ENCODE assay signal across 8 cellular contexts in genomic region chr1:74731399-74732052, GRCh38. TPM values are rescaled to one million over a fixed set of nuclear protein-coding genes. Genes with fewer than 3 reads are reported as not detected.
DNase-seq lines count a peak whose midpoint lies in the region; ATAC-seq and TF ChIP-seq lines count a peak whose summit lies in the region.

No MANE protein-coding gene starts in this region.

- H3K36me3 ChIP-seq in OCI-LY1 (ENCODE audit: insufficient read depth, low read length) (peaks cover 8% of the 10 kb centered on the region), thoracic aorta (no peaks in the 10 kb centered on the region)

- TF ChIP-seq CTCF in OCI-LY1 (IDR thresholded peaks at IDR 0.05; ENCODE audit: low read length) (no peak), thoracic aorta (IDR thresholded peaks at IDR 0.05) (no peak)

- no peaks in the 10 kb centered on the region for H3K79me2 ChIP-seq in OCI-LY1 (ENCODE audit: insufficient read depth, low read length)

- H3F3A ChIP-seq in OCI-LY1 (ENCODE audit: insufficient read depth, low read length) = peaks cover 4% of the 10 kb centered on the region; the same call in 1 of the 2 replicates

- ATAC-seq in GM21423 (IDR thresholded peaks at IDR 0.05; ENCODE audit: unreplicated experiment) = peak; percentile 38
- ATAC-seq in thoracic aorta (ENCODE audit: insufficient number of reproducible peaks, low FRiP score, low read depth) = no peak
- ATAC-seq in HG03045 (IDR thresholded peaks at IDR 0.05; ENCODE audit: unreplicated experiment) = no peak

- H3K4me3 ChIP-seq in OCI-LY1 (ENCODE audit: low read depth, low read length, poor library complexity, severe bottlenecking) = peak overlapping the region; percentile 17
- peak overlapping the region; percentile 83 for H3K4me3 ChIP-seq in thoracic aorta

- H3K27me3 ChIP-seq in OCI-LY1 (ENCODE audit: insufficient read depth, low read length) (no peaks in the 10 kb centered on the region), thoracic aorta (replicated peaks; ENCODE audit: insufficient read depth) (no peaks in the 10 kb centered on the region)

- H3K4me1 ChIP-seq in OCI-LY1 (ENCODE audit: insufficient read depth, low read length, severe bottlenecking) (peaks cover 22% of the 10 kb centered on the region), thoracic aorta (ENCODE audit: control insufficient read depth in 1 of 2, low read depth in 2 of 2) (peaks cover 32 to 36% of the 10 kb centered on the region in 2 donors)

- H3K4me2 ChIP-seq in OCI-LY1 (ENCODE audit: low read length) = no peak overlapping the region; the same call in 1 of the 2 replicates

- H2AFZ ChIP-seq in OCI-LY1 (ENCODE audit: low read length) = no peak overlapping the region

- DNase-seq in CMK (ENCODE audit: low read depth) (peak; percentile 59), glomerular visceral epithelial cell (ENCODE audit: extremely low spot score) (peak; percentile 83), thoracic aorta (ENCODE audit: low spot score) (no peak), anterior cingulate cortex (lab: John Stamatoyannopoulos, UW) (no peak), DMS153 treated with DMSO at 0.1 percent for 48 hours (lab: John Stamatoyannopoulos, UW; ENCODE audit: unreplicated experiment) (no peak)

- H3K9me3 ChIP-seq in OCI-LY1 (ENCODE audit: low read length) (no peaks in the 10 kb centered on the region), thoracic aorta (no peaks in the 10 kb centered on the region)

- no peaks in the 10 kb centered on the region for H4K20me1 ChIP-seq in OCI-LY1 (ENCODE audit: insufficient read depth, low read length)

- H3K9ac ChIP-seq in OCI-LY1 (ENCODE audit: low read length) = no peak overlapping the region

- H3K27ac ChIP-seq in OCI-LY1 (ENCODE audit: low read depth, low read length, poor library complexity, severe bottlenecking) = no peak overlapping the region
- H3K27ac ChIP-seq in thoracic aorta = no peak overlapping the region

- H3K9me2 ChIP-seq in OCI-LY1 (ENCODE audit: low read depth, low read length) = no peaks in the 10 kb centered on the region

RNA-seq across cellular contexts. Expression of gene CRYZ, which starts 1.3 kb away (rescaled TPM):
- 10 to 100 TPM; 12.6 to 36.0 TPM for total RNA-seq in thoracic aorta

RNA-seq across cellular contexts. Expression of gene TYW3, which starts 1.4 kb away (rescaled TPM):
- total RNA-seq in thoracic aorta = 10 to 100 TPM; 13.3 to 16.4 TPM

RNA-seq across cellular contexts. Expression of gene ERICH3, which starts 57.9 kb away (rescaled TPM):
- not detected for total RNA-seq in thoracic aorta

Comparison
In these comparisons a context has a peak if more than half of its experiments do, and no peak if none do; other contexts are left out.
1. DNase-seq: peak in CMK (single experiment) and glomerular visceral epithelial cell (single experiment); none in thoracic aorta (single experiment), anterior cingulate cortex (0 of 58) and DMS153 treated with DMSO at 0.1 percent for 48 hours (single experiment).